8 cellular contexts compared by ENCODE assay signal in genomic region chr5:57221049-57221568, GRCh38. TPM values are rescaled to one million over a fixed set of nuclear protein-coding genes. Genes with fewer than 3 reads are reported as not detected.
DNase-seq lines count a peak whose midpoint lies in the region; ATAC-seq, FAIRE-seq and TF ChIP-seq lines count a peak whose summit lies in the region.

No MANE protein-coding gene starts in this region.

- peak; percentile 85 for TF ChIP-seq CTCF in A549 (IDR thresholded peaks at IDR 0.05)
- peak; percentile 49 for TF ChIP-seq CTCF in bronchial epithelial cell (IDR thresholded peaks at IDR 0.05; ENCODE audit: insufficient read depth, low read length, severe bottlenecking)
- peak; percentile 57 for TF ChIP-seq CTCF in kidney epithelial cell (IDR thresholded peaks at IDR 0.05; ENCODE audit: insufficient read depth, low read length, poor library complexity, severe bottlenecking)
- TF ChIP-seq CTCF in thyroid gland (IDR thresholded peaks at IDR 0.05): peak; percentile 78 to 97 (median 92)

- H3K27me3 ChIP-seq in bronchial epithelial cell (ENCODE audit: control insufficient read depth, insufficient read depth, low read length) (no peaks in the 10 kb centered on the region), kidney epithelial cell (ENCODE audit: control insufficient read depth, insufficient read depth, low read length) (no peaks in the 10 kb centered on the region), thyroid gland (no peaks in the 10 kb centered on the region)

- POLR2A ChIA-PET in A549 (lab: Yijun Ruan, JAX): no interaction called here

- ATAC-seq in A549 (peak; percentile 73 to 82; a peak in 5 of 6 replicates), HG03432 (IDR thresholded peaks at IDR 0.05; ENCODE audit: unreplicated experiment) (peak; percentile 65), HG03139 (IDR thresholded peaks at IDR 0.05; ENCODE audit: unreplicated experiment) (no peak)

- H3K4me1 ChIP-seq in A549: peaks cover 26% of the 10 kb centered on the region; the same call in 2 of the 3 replicates
- peaks cover 0 to 4% of the 10 kb centered on the region in 2 donors for H3K4me1 ChIP-seq in thyroid gland

- FAIRE-seq in A549 (lab: Jason Lieb, UNC) (peak; percentile 95), bronchial epithelial cell (lab: Jason Lieb, UNC) (no peak)

- peak; percentile 83 to 84 for TF ChIP-seq RAD21 in A549 (conservative IDR thresholded peaks at IDR 0.05 in 1 of 2, IDR thresholded peaks at IDR 0.05 in 1 of 2)

- H3K4me3 ChIP-seq in A549 (no peak overlapping the region), bronchial epithelial cell (ENCODE audit: low read depth, low read length) (no peak overlapping the region), kidney epithelial cell (ENCODE audit: low read depth, low read length) (no peak overlapping the region), thyroid gland (replicated peaks in 1 of 3) (no peak overlapping the region)

- TF ChIP-seq EP300 in A549 (IDR thresholded peaks at IDR 0.05): no peak

- DNase-seq in A549 (ENCODE audit: low read depth in 1 of 2, low spot score in 1 of 2) (peak; percentile 42 to 63), EL (peak; percentile 70), OCI-M2 (lab: John Stamatoyannopoulos, UW; ENCODE audit: unreplicated experiment) (peak; percentile 9), bronchial epithelial cell (ENCODE audit: low read depth) (peak; percentile 68), kidney epithelial cell (ENCODE audit: low read depth) (no peak), thyroid gland (no peak)

- no peak overlapping the region for H3K4me2 ChIP-seq in A549

- CTCF ChIA-PET in A549 (lab: Yijun Ruan, JAX): interaction anchor here (1.0 kb wide), 1 partner anchor 8 kb away, joined by 3 read pairs; no protein-coding TSS in a partner anchor

- H3K27ac ChIP-seq in A549 (no peak overlapping the region), thyroid gland (no peak overlapping the region)

- no peak for TF ChIP-seq POLR2A in A549 (IDR thresholded peaks at IDR 0.05; ENCODE audit: low read length)
- no peak for TF ChIP-seq POLR2A in thyroid gland (IDR thresholded peaks at IDR 0.05)

- 47% methylated on average over 2 of the region's 2 CpGs for WGBS in A549 (ENCODE audit: missing lambda C conversion rate)
- WGBS in thyroid gland, 2 donors: 76 to 84% methylated on average over 2 of the region's 2 CpGs

- intact Hi-C loops in thyroid gland (cut with DNase I): loop anchor here (10.0 kb wide), 2 partner anchors 316 to 956 kb away; partner anchors contain the start of gene SETD9

- no peaks in the 10 kb centered on the region for H3K9me3 ChIP-seq in A549
- H3K9me3 ChIP-seq in thyroid gland: no peaks in the 10 kb centered on the region

- H3K36me3 ChIP-seq in bronchial epithelial cell (ENCODE audit: control insufficient read depth, insufficient read depth, low read length) (no peaks in the 10 kb centered on the region), kidney epithelial cell (ENCODE audit: control insufficient read depth, insufficient read depth, low read length) (no peaks in the 10 kb centered on the region), thyroid gland (no peaks in the 10 kb centered on the region)

TF ChIP-seq in A549, 52 proteins besides CTCF, POLR2A, EP300 and RAD21:
- TF ChIP-seq CBX2 (IDR thresholded peaks at IDR 0.05; ENCODE audit: borderline replicate concordance, low read depth) (no peak), SMC3 (IDR thresholded peaks at IDR 0.05) (peak; percentile 68)

RNA-seq across cellular contexts. Expression of gene GPBP1, which starts 47.2 kb away (rescaled TPM):
- polyA plus RNA-seq in A549 (2011; rRNA removed) (58.3 and 86.0 TPM in 2 replicates), A549 (2017; fragmentation: RNase III; extraction: RNeasy Plus Mini Kit Qiagen cat#74134 plus additional on column Dnase treatment) (31.0 to 33.7 TPM (median 32.8 TPM) in 3 replicates)
- 10.4 and 11.9 TPM in 2 replicates for polyA plus RNA-seq in A549 (2012; cell fraction: cytosol; rRNA removed)
- 5.9 and 10.2 TPM in 2 replicates for polyA plus RNA-seq in A549 (2012; cell fraction: nucleus; rRNA removed)
- 14.7 and 14.8 TPM in 2 replicates for polyA minus RNA-seq in A549 (2011; rRNA and poly(A)+ RNA removed)
- total RNA-seq in bronchial epithelial cell (84.2 and 87.3 TPM in 2 replicates), kidney epithelial cell (45.9 and 50.9 TPM in 2 replicates), thyroid gland (100 to 1,000 TPM in 2 of 4 donors, 10 to 100 TPM in 2; 89.4 to 109 (median 99.4) TPM)

Comparison
In these comparisons a context has a peak if more than half of its experiments do, and no peak if none do; other contexts are left out.
1. DNase-seq: peak in A549 (2 of 2), EL (single experiment), OCI-M2 (single experiment) and bronchial epithelial cell (single experiment); none in kidney epithelial cell (single experiment) and thyroid gland (0 of 2).
2. Peak in every context shown above with its lines, with median percentiles within 50 percentile points of each other: CTCF ChIP-seq.